ENCODE assay signal across 10 cellular contexts in genomic region chr1:117615474-117615873, GRCh38. TPM values are rescaled to one million over a fixed set of nuclear protein-coding genes. Genes with fewer than 3 reads are reported as not detected.
DNase-seq lines count a peak whose midpoint lies in the region; ATAC-seq and TF ChIP-seq lines count a peak whose summit lies in the region.
"Had no signal": no experiment of that assay in that cellular context is flagged by ENCODE, and none has a peak within 500 bp of the region (broad histone marks: within the 10 kb centered on the region; RNA-seq: fewer than 3 reads in every experiment).

No MANE protein-coding gene starts in this region.

- peaks cover 5% of the 10 kb centered on the region for H3K27me3 Mint-ChIP-seq in activated naive CD4-positive, alpha-beta T cell treated with anti-CD3 and anti-CD28 coated beads for 36 hours (ENCODE audit: low read depth)
- no peaks in the 10 kb centered on the region for H3K27me3 Mint-ChIP-seq in activated naive CD4-positive, alpha-beta T cell treated with anti-CD3 and anti-CD28 coated beads, Interleukin-2, amount 10 ng/mL, durations not matched to agents 7 days and 5 days
- H3K27me3 Mint-ChIP-seq in stimulated activated memory B cell treated with anti-CD40 and anti-IgM and Interleukin-4, amounts not matched to agents 10 μg/mL and 1 μg/mL and 100 μg/mL, for 72 hours: no peaks in the 10 kb centered on the region

- no peak overlapping the region for H3K27ac Mint-ChIP-seq in activated naive CD4-positive, alpha-beta T cell treated with anti-CD3 and anti-CD28 coated beads for 36 hours
- no peak overlapping the region for H3K27ac Mint-ChIP-seq in activated naive CD4-positive, alpha-beta T cell treated with anti-CD3 and anti-CD28 coated beads, Interleukin-2, amount 10 ng/mL, durations not matched to agents 7 days and 5 days
- peak overlapping the region; percentile 71 for H3K27ac Mint-ChIP-seq in stimulated activated memory B cell treated with anti-CD40 and anti-IgM and Interleukin-4, amounts not matched to agents 10 μg/mL and 1 μg/mL and 100 μg/mL, for 72 hours

- no peaks in the 10 kb centered on the region for H3K9me3 Mint-ChIP-seq in activated naive CD4-positive, alpha-beta T cell treated with anti-CD3 and anti-CD28 coated beads for 36 hours
- H3K9me3 Mint-ChIP-seq in activated naive CD4-positive, alpha-beta T cell treated with anti-CD3 and anti-CD28 coated beads, Interleukin-2, amount 10 ng/mL, durations not matched to agents 7 days and 5 days: no peaks in the 10 kb centered on the region
- H3K9me3 Mint-ChIP-seq in stimulated activated memory B cell treated with anti-CD40 and anti-IgM and Interleukin-4, amounts not matched to agents 10 μg/mL and 1 μg/mL and 100 μg/mL, for 72 hours: peaks cover 4% of the 10 kb centered on the region

- no peak for TF ChIP-seq CTCF in GM10266 (IDR thresholded peaks at IDR 0.05; ENCODE audit: control insufficient read depth, insufficient read depth, low read depth, missing control alignments)

- H3K4me3 Mint-ChIP-seq in activated naive CD4-positive, alpha-beta T cell treated with anti-CD3 and anti-CD28 coated beads for 36 hours: no peak overlapping the region
- no peak overlapping the region for H3K4me3 Mint-ChIP-seq in activated naive CD4-positive, alpha-beta T cell treated with anti-CD3 and anti-CD28 coated beads, Interleukin-2, amount 10 ng/mL, durations not matched to agents 7 days and 5 days
- H3K4me3 Mint-ChIP-seq in stimulated activated memory B cell treated with anti-CD40 and anti-IgM and Interleukin-4, amounts not matched to agents 10 μg/mL and 1 μg/mL and 100 μg/mL, for 72 hours: peak overlapping the region; percentile 6

- peak; percentile 89 for ATAC-seq in stimulated activated memory B cell treated with anti-CD40 and anti-IgM and Interleukin-4, amounts not matched to agents 10 μg/mL and 1 μg/mL and 100 μg/mL, for 72 hours
- ATAC-seq: gastrocnemius medialis had no signal

- DNase-seq in activated naive CD4-positive, alpha-beta T cell treated with anti-CD3 and anti-CD28 coated beads for 36 hours: peak; percentile 68
- DNase-seq in activated naive CD4-positive, alpha-beta T cell treated with anti-CD3 and anti-CD28 coated beads, Interleukin-2, amount 10 ng/mL, durations not matched to agents 7 days and 5 days: no peak
- DNase-seq in NCI-H146 treated with DMSO at 0.1 percent for 48 hours (lab: John Stamatoyannopoulos, UW; ENCODE audit: unreplicated experiment) (peak; percentile 18), activated gamma-delta T cell treated with Interleukin-2 at 50 U/mL for 16 hours (peak; percentile 37), H4 (ENCODE audit: low spot score) (no peak), ecto neural progenitor cell (ENCODE audit: low spot score) (no peak), GM10266 (ENCODE audit: extremely low spot score) (no peak)
- DNase-seq: gastrocnemius medialis, transverse colon had no signal

- peaks cover 52% of the 10 kb centered on the region for H3K4me1 Mint-ChIP-seq in activated naive CD4-positive, alpha-beta T cell treated with anti-CD3 and anti-CD28 coated beads for 36 hours (ENCODE audit: low read depth)
- peaks cover 71% of the 10 kb centered on the region for H3K4me1 Mint-ChIP-seq in activated naive CD4-positive, alpha-beta T cell treated with anti-CD3 and anti-CD28 coated beads, Interleukin-2, amount 10 ng/mL, durations not matched to agents 7 days and 5 days
- H3K4me1 Mint-ChIP-seq in stimulated activated memory B cell treated with anti-CD40 and anti-IgM and Interleukin-4, amounts not matched to agents 10 μg/mL and 1 μg/mL and 100 μg/mL, for 72 hours: peaks cover 94% of the 10 kb centered on the region

- intact Hi-C loops in activated naive CD4-positive, alpha-beta T cell treated with anti-CD3 and anti-CD28 coated beads for 36 hours (cut with micrococcal nuclease): loop anchor here (1.0 kb wide), 2 partner anchors 9 to 49 kb away; partner anchors contain the start of gene TENT5C

- CTCF ChIA-PET in activated naive CD4-positive, alpha-beta T cell treated with anti-CD3 and anti-CD28 coated beads for 36 hours (lab: Charles Lee): no interaction called here
- CTCF ChIA-PET in activated naive CD4-positive, alpha-beta T cell treated with anti-CD3 and anti-CD28 coated beads, Interleukin-2, amount 10 ng/mL, durations not matched to agents 7 days and 5 days (lab: Charles Lee): no interaction called here

- no peaks in the 10 kb centered on the region for H3K36me3 Mint-ChIP-seq in activated naive CD4-positive, alpha-beta T cell treated with anti-CD3 and anti-CD28 coated beads for 36 hours (ENCODE audit: low read depth)
- H3K36me3 Mint-ChIP-seq in activated naive CD4-positive, alpha-beta T cell treated with anti-CD3 and anti-CD28 coated beads, Interleukin-2, amount 10 ng/mL, durations not matched to agents 7 days and 5 days: peaks cover 46% of the 10 kb centered on the region
- H3K36me3 Mint-ChIP-seq in stimulated activated memory B cell treated with anti-CD40 and anti-IgM and Interleukin-4, amounts not matched to agents 10 μg/mL and 1 μg/mL and 100 μg/mL, for 72 hours: peaks cover 35% of the 10 kb centered on the region

RNA-seq across cellular contexts. Expression of gene TENT5C, which starts 9.6 kb away (rescaled TPM):
- 10 to 100 TPM; 10.7 to 11.2 TPM for total RNA-seq in activated naive CD4-positive, alpha-beta T cell treated with anti-CD3 and anti-CD28 coated beads for 36 hours
- total RNA-seq in H4 (2014; rRNA removed; shearing (Covaris generic)): 0.76 and 1.1 TPM in 2 replicates

Comparison
In these comparisons a context has a peak if more than half of its experiments do, and no peak if none do; other contexts are left out.
1. DNase-seq: peak in activated naive CD4-positive, alpha-beta T cell treated with anti-CD3 and anti-CD28 coated beads for 36 hours (single experiment), NCI-H146 treated with DMSO at 0.1 percent for 48 hours (single experiment) and activated gamma-delta T cell treated with Interleukin-2 at 50 U/mL for 16 hours (single experiment); none in activated naive CD4-positive, alpha-beta T cell treated with anti-CD3 and anti-CD28 coated beads, Interleukin-2, amount 10 ng/mL, durations not matched to agents 7 days and 5 days (single experiment), H4 (single experiment), ecto neural progenitor cell (single experiment) and GM10266 (single experiment).